2 cellular contexts compared by ENCODE assay signal in genomic region chr10:121818599-121818998, GRCh38.
TF ChIP-seq lines count a peak whose summit lies in the region.

No MANE protein-coding gene starts in this region.

TF ChIP-seq in A549, 52 proteins besides CTCF, POLR2A, EP300 and RAD21:
- TF ChIP-seq CEBPB (IDR thresholded peaks at IDR 0.05) (no peak), PHF8 (IDR thresholded peaks at IDR 0.05; ENCODE audit: borderline replicate concordance, low read depth) (no peak), E2F6 (IDR thresholded peaks at IDR 0.05; ENCODE audit: borderline replicate concordance, low read depth) (no peak), EHMT2 (IDR thresholded peaks at IDR 0.05; ENCODE audit: low read depth) (no peak), MYC (IDR thresholded peaks at IDR 0.05; ENCODE audit: borderline replicate concordance, low read length) (no peak), ATOH8 (CRISPR knock-in tag; IDR thresholded peaks at IDR 0.05; ENCODE audit: low read depth) (no peak), ZNF302 (CRISPR knock-in tag; IDR thresholded peaks at IDR 0.05) (no peak), TP53 (CRISPR knock-in tag; IDR thresholded peaks at IDR 0.05) (no peak), RARB (CRISPR knock-in tag; IDR thresholded peaks at IDR 0.05) (no peak), KDM1A (IDR thresholded peaks at IDR 0.05; ENCODE audit: low read depth) (no peak), REST (IDR thresholded peaks at IDR 0.05) (no peak), CBX8 (IDR thresholded peaks at IDR 0.05) (no peak), EHF (CRISPR knock-in tag; IDR thresholded peaks at IDR 0.05) (no peak)

TF ChIP-seq in IMR-90, 13 proteins besides CTCF, POLR2A, EP300 and RAD21 (continued from another document):
- no peak for TF ChIP-seq RFX5 (IDR thresholded peaks at IDR 0.05; ENCODE audit: low read depth, low read length)
